1 cellular context compared by ENCODE assay signal in genomic region chr6:107075951-107076381, GRCh38.
TF ChIP-seq lines count a peak whose summit lies in the region.

No MANE protein-coding gene starts in this region.

TF ChIP-seq in H1, 55 proteins besides CTCF, POLR2A, EP300 and RAD21 (continued from another document):
- TF ChIP-seq TAF7 (optimal IDR thresholded peaks at IDR 0.05; ENCODE audit: borderline replicate concordance, low read depth, low read length) (no peak), KDM4A (IDR thresholded peaks at IDR 0.05; ENCODE audit: low read depth, low read length, severe bottlenecking) (no peak), RXRA (IDR thresholded peaks at IDR 0.05; ENCODE audit: insufficient read depth, low read depth, low read length) (no peak), CHD2 (IDR thresholded peaks at IDR 0.05; ENCODE audit: low read length) (no peak), POU5F1 (IDR thresholded peaks at IDR 0.05; ENCODE audit: low read depth, low read length) (no peak), HDAC6 (IDR thresholded peaks at IDR 0.05; ENCODE audit: low read depth, low read length) (no peak), CHD7 (IDR thresholded peaks at IDR 0.05; ENCODE audit: insufficient replicate concordance, low read length) (no peak), SP4 (IDR thresholded peaks at IDR 0.05; ENCODE audit: low read length) (no peak), CEBPB (IDR thresholded peaks at IDR 0.05; ENCODE audit: low read depth, low read length) (no peak), JUN (IDR thresholded peaks at IDR 0.05; ENCODE audit: low read depth, low read length) (no peak), CHD1 (IDR thresholded peaks at IDR 0.05; ENCODE audit: low read depth, low read length) (no peak), GTF2F1 (IDR thresholded peaks at IDR 0.05; ENCODE audit: borderline replicate concordance, low read depth, low read length) (no peak), SIX5 (IDR thresholded peaks at IDR 0.05; ENCODE audit: low read depth, low read length) (no peak)
TF ChIP-seq in H1: peak in this region for 0.
